23 cellular contexts compared by ENCODE assay signal in the genomic region with DNA sequence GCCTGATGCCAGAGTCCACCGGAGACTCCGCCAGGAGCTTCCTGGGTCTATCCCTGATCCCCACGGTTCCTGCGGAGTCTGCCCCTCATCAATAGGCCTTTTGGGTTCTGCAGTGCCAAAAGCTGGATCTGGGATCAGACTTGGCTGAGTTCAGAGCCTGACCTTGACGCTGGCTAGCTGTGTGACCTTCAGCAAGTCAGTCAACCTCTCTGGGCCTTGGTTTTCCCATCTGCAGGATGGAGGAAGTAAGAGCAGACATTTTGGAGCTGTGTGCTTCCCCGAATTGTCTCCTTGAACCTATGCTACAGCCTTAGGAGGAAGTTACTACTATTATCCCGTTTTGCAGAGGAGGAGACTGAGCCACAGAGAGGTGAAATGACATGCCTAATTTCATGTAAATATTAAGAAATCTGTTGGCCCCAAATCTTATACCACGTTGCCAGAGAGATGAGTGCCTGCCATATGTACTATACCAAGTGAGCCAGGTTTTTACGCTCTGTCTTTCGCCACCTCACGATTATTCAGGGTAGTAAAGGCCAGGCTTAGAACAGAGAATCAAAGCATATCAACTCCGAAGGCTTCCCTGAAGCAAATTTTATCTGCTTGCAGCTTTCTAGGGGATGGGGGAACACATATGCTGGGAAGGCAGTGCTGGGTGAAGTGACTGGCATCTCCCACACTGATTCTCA.
A peak's percentile ranks its signal among the peaks of the same experiment; 100 is the strongest.
DNase-seq lines count a peak whose midpoint lies in the region; TF ChIP-seq lines count a peak whose summit lies in the region.
"Had no signal": no experiment of that assay in that cellular context is flagged by ENCODE, and none has a peak within 500 bp of the region (broad histone marks: within the 10 kb centered on the region; RNA-seq: fewer than 3 reads in every experiment).

No MANE protein-coding gene starts in this region.

- H3K4me3 Mint-ChIP-seq in endothelial cell (ENCODE audit: unreplicated experiment) (peak overlapping the region; percentile 31), neural progenitor cell (peak overlapping the region; percentile 79), Calu3 (ENCODE audit: low read depth, unreplicated experiment) (no peak overlapping the region)
- no peak overlapping the region for H3K4me3 Mint-ChIP-seq in activated naive CD4-positive, alpha-beta T cell treated with anti-CD3 and anti-CD28 coated beads, Interleukin-2, amount 10 ng/mL, durations not matched to agents 7 days and 5 days
- H3K4me3 Mint-ChIP-seq: activated CD8-positive, alpha-beta T cell treated with anti-CD3 and anti-CD28 coated beads for 36 hours; activated T-cell treated with anti-CD3 and anti-CD28 coated beads, Interleukin-2, amount 50 U/mL, for 4 hours had no signal

- H3K27ac Mint-ChIP-seq in endothelial cell (ENCODE audit: unreplicated experiment), result no peak overlapping the region
- peak overlapping the region; percentile 48 for H3K27ac Mint-ChIP-seq in neural progenitor cell
- no peak overlapping the region for H3K27ac Mint-ChIP-seq in Calu3 (ENCODE audit: unreplicated experiment)
- no peak overlapping the region for H3K27ac Mint-ChIP-seq in activated naive CD4-positive, alpha-beta T cell treated with anti-CD3 and anti-CD28 coated beads, Interleukin-2, amount 10 ng/mL, durations not matched to agents 7 days and 5 days
- H3K27ac Mint-ChIP-seq: activated CD8-positive, alpha-beta T cell treated with anti-CD3 and anti-CD28 coated beads for 36 hours; activated naive CD8-positive, alpha-beta T cell treated with anti-CD3 and anti-CD28 coated beads, Interleukin-2, amount 10 ng/mL, durations not matched to agents 7 days and 5 days; CD8-positive, alpha-beta memory T cell; T-cell had no signal

- no peak overlapping the region for H3K27ac ChIP-seq in BLaER1 treated with 17β-estradiol and CSF1 and Interleukin-3, amounts not matched to agents 10 nM and 100 nM
- no peak overlapping the region for H3K27ac ChIP-seq in neural progenitor cell
- H3K27ac ChIP-seq: neutrophil, right atrium auricular region, WERI-Rb-1 had no signal

- no peaks in the 10 kb centered on the region for H3K4me1 Mint-ChIP-seq in endothelial cell (ENCODE audit: unreplicated experiment)
- peaks cover 59% of the 10 kb centered on the region for H3K4me1 Mint-ChIP-seq in neural progenitor cell
- H3K4me1 Mint-ChIP-seq in Calu3 (ENCODE audit: low read depth, unreplicated experiment), result peaks cover 11% of the 10 kb centered on the region
- H3K4me1 Mint-ChIP-seq in activated naive CD4-positive, alpha-beta T cell treated with anti-CD3 and anti-CD28 coated beads, Interleukin-2, amount 10 ng/mL, durations not matched to agents 7 days and 5 days, result no peaks in the 10 kb centered on the region
- H3K4me1 Mint-ChIP-seq: CD8-positive, alpha-beta memory T cell had no signal

- H3K9ac ChIP-seq in BLaER1 treated with 17β-estradiol and CSF1 and Interleukin-3, amounts not matched to agents 10 nM and 100 nM, result no peak overlapping the region
- H3K9ac ChIP-seq in neural progenitor cell, result no peak overlapping the region

- H3K27me3 ChIP-seq in BLaER1 treated with 17β-estradiol and CSF1 and Interleukin-3, amounts not matched to agents 10 nM and 100 nM, result peaks cover 0 to 8% (median 5%) of the 10 kb centered on the region in 11 experiments; a peak in 6 of 22 replicates
- H3K27me3 ChIP-seq in neural progenitor cell, result peaks cover 12% of the 10 kb centered on the region
- H3K27me3 ChIP-seq: right atrium auricular region had no signal

- CTCF ChIA-PET in Calu3 (lab: Charles Lee), result no interaction called here
- CTCF ChIA-PET in activated naive CD4-positive, alpha-beta T cell treated with anti-CD3 and anti-CD28 coated beads, Interleukin-2, amount 10 ng/mL, durations not matched to agents 7 days and 5 days (lab: Charles Lee), result interaction anchor here (1.1 kb wide), 1 partner anchor 167 kb away, joined by 3 read pairs; no protein-coding TSS in a partner anchor

- H3K27me3 Mint-ChIP-seq in endothelial cell (ENCODE audit: unreplicated experiment) (peaks cover 4% of the 10 kb centered on the region), neural progenitor cell (ENCODE audit: insufficient read depth, low read depth) (peaks cover 11% of the 10 kb centered on the region), Calu3 (ENCODE audit: unreplicated experiment) (no peaks in the 10 kb centered on the region)
- H3K27me3 Mint-ChIP-seq in activated naive CD4-positive, alpha-beta T cell treated with anti-CD3 and anti-CD28 coated beads, Interleukin-2, amount 10 ng/mL, durations not matched to agents 7 days and 5 days, result peaks cover 46% of the 10 kb centered on the region

- no peaks in the 10 kb centered on the region for H3K79me2 ChIP-seq in neural progenitor cell (ENCODE audit: low read depth)

- H2AFZ ChIP-seq in neural progenitor cell (replicated peaks), result peak overlapping the region; percentile 71

- peaks cover 0 to 9% (median 0%) of the 10 kb centered on the region in 11 experiments; a peak in 4 of 22 replicates for H3K9me3 ChIP-seq in BLaER1 treated with 17β-estradiol and CSF1 and Interleukin-3, amounts not matched to agents 10 nM and 100 nM (replicated peaks in 1 of 11)
- no peaks in the 10 kb centered on the region for H3K9me3 ChIP-seq in neural progenitor cell (ENCODE audit: low read depth)
- H3K9me3 ChIP-seq: neutrophil, right atrium auricular region had no signal

- peaks cover 0 to 4% (median 0%) of the 10 kb centered on the region in 11 experiments; a peak in 1 of 22 replicates for H4K20me1 ChIP-seq in BLaER1 treated with 17β-estradiol and CSF1 and Interleukin-3, amounts not matched to agents 10 nM and 100 nM
- H4K20me1 ChIP-seq in neural progenitor cell (ENCODE audit: low read depth), result peaks cover 21% of the 10 kb centered on the region

- intact Hi-C loops in Calu3 (cut with micrococcal nuclease; ENCODE audit: unreplicated experiment), result no loop called here

- H3K36me3 Mint-ChIP-seq in endothelial cell (ENCODE audit: low read depth, unreplicated experiment) (no peaks in the 10 kb centered on the region), neural progenitor cell (peaks cover 27% of the 10 kb centered on the region), Calu3 (ENCODE audit: insufficient read depth, unreplicated experiment) (no peaks in the 10 kb centered on the region)
- H3K36me3 Mint-ChIP-seq in activated naive CD4-positive, alpha-beta T cell treated with anti-CD3 and anti-CD28 coated beads, Interleukin-2, amount 10 ng/mL, durations not matched to agents 7 days and 5 days, result no peaks in the 10 kb centered on the region
- H3K36me3 Mint-ChIP-seq: activated naive CD8-positive, alpha-beta T cell treated with anti-CD3 and anti-CD28 coated beads, Interleukin-2, amount 10 ng/mL, durations not matched to agents 7 days and 5 days; CD8-positive, alpha-beta memory T cell; T-cell had no signal

- peaks cover 0 to 5% (median 0%) of the 10 kb centered on the region in 10 experiments; a peak in 4 of 20 replicates for H3K4me1 ChIP-seq in BLaER1 treated with 17β-estradiol and CSF1 and Interleukin-3, amounts not matched to agents 10 nM and 100 nM
- peaks cover 26% of the 10 kb centered on the region for H3K4me1 ChIP-seq in neural progenitor cell

- BruUV-seq in Calu3 (replicated peaks; lab: Mats Ljungman, UMichigan), result no TSS peak

- H3K4me2 ChIP-seq in BLaER1 treated with 17β-estradiol and CSF1 and Interleukin-3, amounts not matched to agents 10 nM and 100 nM, result peak overlapping the region; percentile 7 to 70 (median 39); a peak in 13 of 22 replicates
- H3K4me2 ChIP-seq in neural progenitor cell, result peak overlapping the region; percentile 81

- no peak overlapping the region for H3K4me3 ChIP-seq in BLaER1 treated with 17β-estradiol and CSF1 and Interleukin-3, amounts not matched to agents 10 nM and 100 nM
- H3K4me3 ChIP-seq in neural progenitor cell, result no peak overlapping the region
- H3K4me3 ChIP-seq: lung had no signal

- TF ChIP-seq CTCF in endothelial cell (IDR thresholded peaks at IDR 0.05; ENCODE audit: unreplicated experiment), result no peak
- no peak for TF ChIP-seq CTCF in neural progenitor cell (IDR thresholded peaks at IDR 0.05)
- no peak for TF ChIP-seq CTCF in Calu3 (IDR thresholded peaks at IDR 0.05; ENCODE audit: unreplicated experiment)

- H3K9me3 Mint-ChIP-seq in endothelial cell (ENCODE audit: unreplicated experiment), result peaks cover 6% of the 10 kb centered on the region
- H3K9me3 Mint-ChIP-seq in neural progenitor cell, result peaks cover 4% of the 10 kb centered on the region
- H3K9me3 Mint-ChIP-seq in Calu3 (ENCODE audit: low read depth, unreplicated experiment), result no peaks in the 10 kb centered on the region
- no peaks in the 10 kb centered on the region for H3K9me3 Mint-ChIP-seq in activated naive CD4-positive, alpha-beta T cell treated with anti-CD3 and anti-CD28 coated beads, Interleukin-2, amount 10 ng/mL, durations not matched to agents 7 days and 5 days
- H3K9me3 Mint-ChIP-seq: activated naive CD8-positive, alpha-beta T cell treated with anti-CD3 and anti-CD28 coated beads, Interleukin-2, amount 10 ng/mL, durations not matched to agents 7 days and 5 days; CD8-positive, alpha-beta memory T cell had no signal

- H3F3A ChIP-seq in neural progenitor cell (ENCODE audit: low read depth), result peaks cover 32% of the 10 kb centered on the region

- DNase-seq in NCI-H446 treated with DMSO at 0.1 percent for 48 hours (lab: John Stamatoyannopoulos, UW), result peak; percentile 28
- no peak for DNase-seq in endothelial cell (ENCODE audit: low spot score)
- no peak for DNase-seq in neural progenitor cell (ENCODE audit: low spot score)
- DNase-seq in Calu3, result no peak
- DNase-seq in NCI-H2081 treated with DMSO at 0.1 percent for 48 hours (lab: John Stamatoyannopoulos, UW), result no peak
- no peak for DNase-seq in NOMO-1 treated with dmso at 0.1 percent for 144 hours (lab: John Stamatoyannopoulos, UW; ENCODE audit: unreplicated experiment)
- DNase-seq in activated naive CD4-positive, alpha-beta T cell treated with anti-CD3 and anti-CD28 coated beads, Interleukin-2, amount 10 ng/mL, durations not matched to agents 7 days and 5 days, result no peak
- DNase-seq: activated naive CD8-positive, alpha-beta T cell treated with anti-CD3 and anti-CD28 coated beads, Interleukin-2, amount 10 ng/mL, durations not matched to agents 7 days and 5 days; activated T-cell treated with anti-CD3 and anti-CD28 coated beads, Interleukin-2, amount 50 U/mL, for 4 hours; CD8-positive, alpha-beta memory T cell; GOT3; Karpas-422; NCI-H1092; NCI-H2081; NCI-H524 treated with DMSO at 0.1 percent for 48 hours; stimulated activated naive CD4-positive, alpha-beta T cell; T-cell; WERI-Rb-1 had no signal

- H3K36me3 ChIP-seq in BLaER1 treated with 17β-estradiol and CSF1 and Interleukin-3, amounts not matched to agents 10 nM and 100 nM, result no peaks in the 10 kb centered on the region
- H3K36me3 ChIP-seq in neural progenitor cell, result no peaks in the 10 kb centered on the region
- H3K36me3 ChIP-seq: neutrophil, right atrium auricular region, WERI-Rb-1 had no signal

Comparison
In these comparisons a context has a peak if more than half of its experiments do, and no peak if none do; other contexts are left out.
1. H3K4me3 Mint-ChIP-seq: peak in endothelial cell (single experiment) and neural progenitor cell (single experiment); none in Calu3 (single experiment) and activated naive CD4-positive, alpha-beta T cell treated with anti-CD3 and anti-CD28 coated beads, Interleukin-2, amount 10 ng/mL, durations not matched to agents 7 days and 5 days (single experiment).